ENCODE assay signal across 9 cellular contexts in genomic region chr1:144546274-144547171, GRCh38. TPM values are rescaled to one million over a fixed set of nuclear protein-coding genes. Genes with fewer than 3 reads are reported as not detected.
DNase-seq lines count a peak whose midpoint lies in the region; ATAC-seq and TF ChIP-seq lines count a peak whose summit lies in the region.
"Not testable (repeated sequence)": the region's sequence is repeated elsewhere in the genome, so short reads cannot be mapped to it uniquely, and the experiment has no call there.
"Had no signal": no experiment of that assay in that cellular context is flagged by ENCODE, and none has a peak within 500 bp of the region (broad histone marks: within the 10 kb centered on the region; RNA-seq: fewer than 3 reads in every experiment).

No MANE protein-coding gene starts in this region.

- H3K4me1 Mint-ChIP-seq in activated CD4-positive, alpha-beta T cell treated with anti-CD3 and anti-CD28 coated beads for 36 hours = peaks cover 26% of the 10 kb centered on the region

- peak; percentile 83 for ATAC-seq in HG02981 (IDR thresholded peaks at IDR 0.05; ENCODE audit: unreplicated experiment)
- peak; percentile 86 for ATAC-seq in activated CD4-positive, alpha-beta T cell treated with anti-CD3 and anti-CD28 coated beads for 36 hours
- peak; percentile 93 to 94 for ATAC-seq in gastrocnemius medialis

- not testable (repeated sequence) for H3K36me3 Mint-ChIP-seq in activated CD4-positive, alpha-beta T cell treated with anti-CD3 and anti-CD28 coated beads for 36 hours (ENCODE audit: low read depth)

- H3K36me3 ChIP-seq in gastrocnemius medialis = not testable (repeated sequence)

- H3K27ac Mint-ChIP-seq in activated CD4-positive, alpha-beta T cell treated with anti-CD3 and anti-CD28 coated beads for 36 hours = peak overlapping the region; percentile 99

- POLR2A ChIA-PET in activated CD4-positive, alpha-beta T cell treated with anti-CD3 and anti-CD28 coated beads for 36 hours (lab: Charles Lee) = interaction anchor here (1.1 to 1.4 kb wide), 4 partner anchors 23 to 1841 kb away, joined by 5 to 22 read pairs (median 14); no protein-coding TSS in a partner anchor

- in situ Hi-C loops in gastrocnemius medialis (cut with MboI; ENCODE audit: low sequenced_read_pairs in 4 of 4) = not testable (repeated sequence)

- TF ChIP-seq POLR2A in GM18526 (IDR thresholded peaks at IDR 0.05; ENCODE audit: extremely low read depth, insufficient read length) (peak; percentile 91), gastrocnemius medialis (IDR thresholded peaks at IDR 0.05) (peak; percentile 87 to 95)

- peaks cover 0 to 20% of the 10 kb centered on the region in 2 donors for H3K4me1 ChIP-seq in gastrocnemius medialis

- H3K27ac ChIP-seq in 22Rv1 (peak overlapping the region; percentile 97), gastrocnemius medialis (peak overlapping the region; percentile 90 to 95 (median 92))

- H3K27me3 ChIP-seq in gastrocnemius medialis = not testable (repeated sequence)

- peak overlapping the region; percentile 56 to 64 (median 59) for H3K4me3 ChIP-seq in gastrocnemius medialis

- DNase-seq in NCI-H2227 treated with DMSO at 0.1 percent for 48 hours (lab: John Stamatoyannopoulos, UW) (peak; percentile 85), cerebellar cortex (ENCODE audit: low spot score) (peak; percentile 96), iPS-NIHi11 (ENCODE audit: low spot score) (peak; percentile 21), gastrocnemius medialis (peak; percentile 50 to 74)
- peak; percentile 81 for DNase-seq in activated CD4-positive, alpha-beta T cell treated with anti-CD3 and anti-CD28 coated beads for 36 hours

- peak overlapping the region; percentile 73 for H3K4me3 Mint-ChIP-seq in activated CD4-positive, alpha-beta T cell treated with anti-CD3 and anti-CD28 coated beads for 36 hours

- not testable (repeated sequence) for H3K9me3 ChIP-seq in gastrocnemius medialis

- CTCF ChIA-PET in activated CD4-positive, alpha-beta T cell treated with anti-CD3 and anti-CD28 coated beads for 36 hours (lab: Charles Lee) = not testable (repeated sequence)

- TF ChIP-seq CTCF in 22Rv1 (IDR thresholded peaks at IDR 0.05); gastrocnemius medialis (IDR thresholded peaks at IDR 0.05 in 4 of 5, conservative IDR thresholded peaks at IDR 0.05 in 1 of 5): not testable (repeated sequence)

- not testable (repeated sequence) for H3K27me3 Mint-ChIP-seq in activated CD4-positive, alpha-beta T cell treated with anti-CD3 and anti-CD28 coated beads for 36 hours

- not testable (repeated sequence) for H3K9me3 Mint-ChIP-seq in activated CD4-positive, alpha-beta T cell treated with anti-CD3 and anti-CD28 coated beads for 36 hours (ENCODE audit: low read depth)

- intact Hi-C loops in activated CD4-positive, alpha-beta T cell treated with anti-CD3 and anti-CD28 coated beads for 36 hours (cut with DNase I, micrococcal nuclease); gastrocnemius medialis (cut with DNase I; ENCODE audit: low total_unique reads): not testable (repeated sequence)

RNA-seq across cellular contexts. Expression of gene PPIAL4F, which starts 46.2 kb away (rescaled TPM):
- total RNA-seq in activated CD4-positive, alpha-beta T cell treated with anti-CD3 and anti-CD28 coated beads for 36 hours = not detected
- not detected for total RNA-seq in gastrocnemius medialis
- total RNA-seq: mesenteric fat pad had no signal

Comparison
In these comparisons a context has a peak if more than half of its experiments do, and no peak if none do; other contexts are left out.
1. Peak in every context shown above with its lines: DNase-seq, ATAC-seq, H3K4me3 ChIP-seq and H3K27ac ChIP-seq.
2. DNase-seq: peak in every context shown above with its lines; median percentile 96 in cerebellar cortex; 85 in NCI-H2227 treated with DMSO at 0.1 percent for 48 hours; 81 in activated CD4-positive, alpha-beta T cell treated with anti-CD3 and anti-CD28 coated beads for 36 hours; 62 in gastrocnemius medialis; 21 in iPS-NIHi11.